1 cellular context compared by ENCODE assay signal in genomic region chrX:88146577-88146976, GRCh38.
TF ChIP-seq lines count a peak whose summit lies in the region.

No MANE protein-coding gene starts in this region.

TF ChIP-seq in HepG2, 621 proteins besides CTCF, POLR2A, EP300 and RAD21 (continued from another document):
- TF ChIP-seq ZNF574 (CRISPR knock-in tag; IDR thresholded peaks at IDR 0.05): no peak
TF ChIP-seq in HepG2: peak in this region for 3.
